In genomic region chr20:61451009-61451408, GRCh38 we compare ENCODE assay signal across 23 cellular contexts.
DNase-seq lines count a peak whose midpoint lies in the region; ATAC-seq, FAIRE-seq and TF ChIP-seq lines count a peak whose summit lies in the region.
"Had no signal": no experiment of that assay in that cellular context is flagged by ENCODE, and none has a peak within 500 bp of the region (broad histone marks: within the 10 kb centered on the region; RNA-seq: fewer than 3 reads in every experiment).

No MANE protein-coding gene starts in this region.

- H3K27me3 ChIP-seq in H1 (replicated peaks in 1 of 4; ENCODE audit: control insufficient read depth in 3 of 4, extremely low read depth in 1 of 4, insufficient read depth in 3 of 4, low read length in 3 of 4) (peaks cover 0 to 4% (median 0%) of the 10 kb centered on the region in 4 experiments; a peak in 2 of 7 replicates), mesenchymal stem cell (ENCODE audit: control insufficient read depth in 1 of 2, insufficient read depth in 1 of 2, low read length in 2 of 2) (no peaks in the 10 kb centered on the region), neuronal stem cell (ENCODE audit: control insufficient read depth in 3 of 3, insufficient read depth in 3 of 3, low read depth in 1 of 3, low read length in 3 of 3) (no peaks in the 10 kb centered on the region)
- H3K27me3 ChIP-seq: BLaER1 treated with 17β-estradiol and CSF1 and Interleukin-3, amounts not matched to agents 10 nM and 100 nM had no signal

- H4K20me1 ChIP-seq in H1 (replicated peaks in 1 of 2; ENCODE audit: control insufficient read depth in 1 of 2, insufficient read depth in 2 of 2, low read length in 2 of 2) = no peaks in the 10 kb centered on the region
- H4K20me1 ChIP-seq: BLaER1 treated with 17β-estradiol and CSF1 and Interleukin-3, amounts not matched to agents 10 nM and 100 nM had no signal

- H2BK120ac ChIP-seq in H1 (replicated peaks; ENCODE audit: low read depth, low read length) (no peak overlapping the region), mesenchymal stem cell (ENCODE audit: low read depth, low read length) (no peak overlapping the region), neuronal stem cell (ENCODE audit: low read depth, low read length) (no peak overlapping the region)

- peak overlapping the region; percentile 7 for H3K4me3 ChIP-seq in Jurkat, Clone E6-1 (ENCODE audit: low read length)
- no peak overlapping the region for H3K4me3 ChIP-seq in H1 (ENCODE audit: extremely low read depth in 1 of 4, insufficient read depth in 2 of 4, low read depth in 3 of 4, low read length in 4 of 4)
- no peak overlapping the region for H3K4me3 ChIP-seq in mesenchymal stem cell (ENCODE audit: insufficient read depth in 1 of 2, low read depth in 1 of 2, low read length in 2 of 2)
- no peak overlapping the region for H3K4me3 ChIP-seq in neuronal stem cell (ENCODE audit: low read length in 2 of 2)
- H3K4me3 ChIP-seq: A549; BLaER1 treated with 17β-estradiol and CSF1 and Interleukin-3, amounts not matched to agents 10 nM and 100 nM had no signal

- H4K91ac ChIP-seq in H1 (replicated peaks; ENCODE audit: insufficient read length, low read length) (no peak overlapping the region), mesenchymal stem cell (ENCODE audit: low read length) (no peak overlapping the region), neuronal stem cell (ENCODE audit: low read depth, low read length, poor library complexity) (no peak overlapping the region)

- H3K23ac ChIP-seq in H1 (ENCODE audit: insufficient read length) (no peak overlapping the region), mesenchymal stem cell (ENCODE audit: low read length in 2 of 2) (no peak overlapping the region), neuronal stem cell (ENCODE audit: low read depth, low read length, poor library complexity) (no peak overlapping the region)

- CTCF ChIA-PET in H1 (lab: Charles Lee; ENCODE audit: partially characterized antibody) = interaction anchor here (1.4 kb wide), 1 partner anchor 15 kb away, joined by 3 read pairs; no protein-coding TSS in a partner anchor

- H3K27ac ChIP-seq in H1 (ENCODE audit: low read depth, low read length) (no peak overlapping the region), mesenchymal stem cell (ENCODE audit: low read length, poor library complexity, severe bottlenecking) (no peak overlapping the region), neuronal stem cell (replicated peaks; ENCODE audit: low read length) (no peak overlapping the region)
- H3K27ac ChIP-seq: 22Rv1; A549; BLaER1 treated with 17β-estradiol and CSF1 and Interleukin-3, amounts not matched to agents 10 nM and 100 nM; C4-2B had no signal

- POLR2A ChIA-PET in H1 (lab: Charles Lee; ENCODE audit: partially characterized antibody) = interaction anchor here (4.3 kb wide), 1 partner anchor 15 kb away, joined by 25 read pairs; no protein-coding TSS in a partner anchor

- no peaks in the 10 kb centered on the region for H3K79me2 ChIP-seq in H1 (ENCODE audit: control insufficient read depth in 1 of 2, insufficient read depth in 2 of 2, low read length in 2 of 2)

- no peak for TF ChIP-seq RAD21 in H1 (IDR thresholded peaks at IDR 0.05 in 1 of 2, conservative IDR thresholded peaks at IDR 0.05 in 1 of 2; ENCODE audit: low read depth in 2 of 2, low read length in 2 of 2)

- H2BK15ac ChIP-seq in H1 (ENCODE audit: low read length) = no peak overlapping the region; the same call in 1 of the 2 replicates
- no peak overlapping the region for H2BK15ac ChIP-seq in mesenchymal stem cell (ENCODE audit: low read depth, poor library complexity, severe bottlenecking)
- H2BK15ac ChIP-seq in neuronal stem cell (ENCODE audit: low read length) = no peak overlapping the region

- H2BK12ac ChIP-seq in H1 (ENCODE audit: low read depth, low read length) (peak overlapping the region; percentile 91; the same call in 1 of the 2 replicates), mesenchymal stem cell (ENCODE audit: low read length in 2 of 2) (no peak overlapping the region), neuronal stem cell (ENCODE audit: low read length) (no peak overlapping the region)

- no peak overlapping the region for H2AFZ ChIP-seq in H1 (ENCODE audit: low read length)
- no peak overlapping the region for H2AFZ ChIP-seq in mesenchymal stem cell (ENCODE audit: low read depth, low read length)
- H2AFZ ChIP-seq in neuronal stem cell (ENCODE audit: low read length) = no peak overlapping the region

- no peak overlapping the region for H3K4me2 ChIP-seq in H1 (ENCODE audit: insufficient read depth in 1 of 2, low read depth in 2 of 2, low read length in 2 of 2)
- H3K4me2 ChIP-seq in mesenchymal stem cell (ENCODE audit: low read length, poor library complexity, severe bottlenecking) = no peak overlapping the region
- H3K4me2 ChIP-seq in neuronal stem cell (ENCODE audit: insufficient read depth, low read length, poor library complexity, severe bottlenecking) = no peak overlapping the region
- H3K4me2 ChIP-seq: A549; BLaER1 treated with 17β-estradiol and CSF1 and Interleukin-3, amounts not matched to agents 10 nM and 100 nM had no signal

- H3K79me1 ChIP-seq in H1 (ENCODE audit: low read depth, low read length) (no peaks in the 10 kb centered on the region), mesenchymal stem cell (replicated peaks; ENCODE audit: low read length, poor library complexity, severe bottlenecking) (peaks cover 11% of the 10 kb centered on the region), neuronal stem cell (ENCODE audit: low read depth, low read length) (no peaks in the 10 kb centered on the region)

- no peak overlapping the region for H3K14ac ChIP-seq in H1 (ENCODE audit: insufficient read length)
- no peak overlapping the region for H3K14ac ChIP-seq in mesenchymal stem cell (ENCODE audit: low read length in 2 of 2)
- no peak overlapping the region for H3K14ac ChIP-seq in neuronal stem cell (ENCODE audit: low read length)

- no peak overlapping the region for H2AK5ac ChIP-seq in H1 (ENCODE audit: low read depth, low read length)
- H2AK5ac ChIP-seq in mesenchymal stem cell (ENCODE audit: low read length, severe bottlenecking) = peak overlapping the region; percentile 50
- no peak overlapping the region for H2AK5ac ChIP-seq in neuronal stem cell (ENCODE audit: low read depth, low read length)

- H3K36me3 ChIP-seq in H1 (ENCODE audit: control insufficient read depth in 2 of 4, insufficient read depth in 4 of 4, low read length in 3 of 4) (no peaks in the 10 kb centered on the region), mesenchymal stem cell (ENCODE audit: control insufficient read depth in 1 of 2, insufficient read depth in 2 of 2, low read depth in 1 of 2, low read length in 2 of 2) (no peaks in the 10 kb centered on the region), neuronal stem cell (replicated peaks in 1 of 2; ENCODE audit: control insufficient read depth in 2 of 2, insufficient read depth in 2 of 2, low read length in 2 of 2) (no peaks in the 10 kb centered on the region)
- H3K36me3 ChIP-seq: BLaER1 treated with 17β-estradiol and CSF1 and Interleukin-3, amounts not matched to agents 10 nM and 100 nM had no signal

- no peak overlapping the region; the same call in 1 of the 2 replicates for H2BK20ac ChIP-seq in H1 (ENCODE audit: low read length)

- H3K56ac ChIP-seq in H1 (replicated peaks; ENCODE audit: insufficient read length, low read depth, low read length) = no peak overlapping the region

- H3K4ac ChIP-seq in H1 (replicated peaks; ENCODE audit: insufficient read length, low read depth, low read length) = no peak overlapping the region
- H3K4ac ChIP-seq in mesenchymal stem cell (ENCODE audit: low read depth in 1 of 2, low read length in 2 of 2) = no peak overlapping the region
- H3K4ac ChIP-seq in neuronal stem cell (ENCODE audit: low read length) = no peak overlapping the region

- H3K23me2 ChIP-seq in H1 (ENCODE audit: low read depth, low read length) = no peaks in the 10 kb centered on the region; the same call in 1 of the 2 replicates

- DNase-seq in Jurkat, Clone E6-1 (ENCODE audit: low read depth, low spot score) = peak; percentile 77
- no peak for DNase-seq in H1 (ENCODE audit: low read depth in 1 of 2, low spot score in 2 of 2)
- DNase-seq in mesenchymal stem cell = no peak
- no peak for DNase-seq in neuronal stem cell (ENCODE audit: low spot score)
- no peak for DNase-seq in NCI-H187 (lab: John Stamatoyannopoulos, UW)
- DNase-seq in putamen (ENCODE audit: low spot score) = no peak
- DNase-seq: AML-193; Caco-2; Calu3; CD4-positive, alpha-beta T cell; CD8-positive, alpha-beta T cell; DMS79 treated with DMSO at 0.1 percent for 48 hours; GF-D8 had no signal

- TF ChIP-seq EP300 in H1 (IDR thresholded peaks at IDR 0.05; ENCODE audit: borderline replicate concordance in 1 of 2, low read depth in 2 of 2, low read length in 2 of 2) = no peak

- no peak for TF ChIP-seq POLR2A in H1 (IDR thresholded peaks at IDR 0.05; ENCODE audit: control extremely low read depth in 1 of 2, low read depth in 2 of 2, low read length in 2 of 2)

- H3K4me1 ChIP-seq in H1 (replicated peaks in 1 of 4; ENCODE audit: control insufficient read depth in 3 of 4, insufficient read depth in 4 of 4, low read length in 3 of 4) (peaks cover 9 to 23% (median 18%) of the 10 kb centered on the region in 4 experiments), mesenchymal stem cell (ENCODE audit: control insufficient read depth, insufficient read depth, low read depth, low read length) (peaks cover 12% of the 10 kb centered on the region), neuronal stem cell (ENCODE audit: control insufficient read depth in 2 of 2, insufficient read depth in 1 of 2, low read depth in 1 of 2, low read length in 2 of 2) (peaks cover 10 to 19% of the 10 kb centered on the region in 2 donors)
- H3K4me1 ChIP-seq: A549; BLaER1 treated with 17β-estradiol and CSF1 and Interleukin-3, amounts not matched to agents 10 nM and 100 nM; Caco-2 had no signal

- WGBS in H1 (ENCODE audit: extremely low coverage in 1 of 2, insufficient coverage in 1 of 2, insufficient read length in 1 of 2, insufficient replicate concordance in 2 of 2, low coverage in 1 of 2, low lambda C conversion rate in 2 of 2, missing lambda C conversion rate in 1 of 2), 2 experiments = 96% methylated on average over 9 of the region's 10 CpGs; no CpG with 5 or more reads in 1 of the 2 experiments
- 92% methylated on average over 9 of the region's 10 CpGs for WGBS in mesenchymal stem cell
- no CpG with 5 or more reads among the region's 10 CpGs for WGBS in neuronal stem cell (ENCODE audit: extremely low coverage in 2 of 2, insufficient read length in 2 of 2, insufficient replicate concordance in 1 of 2), 2 donors

- H3K9me3 ChIP-seq in H1 (ENCODE audit: insufficient read depth in 2 of 2, low read depth in 1 of 2, low read length in 1 of 2) = no peaks in the 10 kb centered on the region
- H3K9me3 ChIP-seq in mesenchymal stem cell (ENCODE audit: control insufficient read depth, low read length) = no peaks in the 10 kb centered on the region
- peaks cover 0 to 2% of the 10 kb centered on the region in 2 donors for H3K9me3 ChIP-seq in neuronal stem cell (replicated peaks in 1 of 2; ENCODE audit: control insufficient read depth in 2 of 2, insufficient read depth in 1 of 2, low read depth in 1 of 2, low read length in 2 of 2)
- H3K9me3 ChIP-seq: A549 had no signal

- no peak for TF ChIP-seq CTCF in H1 (IDR thresholded peaks at IDR 0.05; ENCODE audit: control extremely low read depth in 1 of 3, insufficient read depth in 1 of 3, low read depth in 1 of 3, low read length in 3 of 3)

- H3K18ac ChIP-seq in H1 (ENCODE audit: extremely low read depth, low read length) (no peak overlapping the region), mesenchymal stem cell (ENCODE audit: low read depth in 1 of 2, low read length in 2 of 2) (no peak overlapping the region), neuronal stem cell (ENCODE audit: low read length) (peak overlapping the region; percentile 35)

- no peak overlapping the region for H4K5ac ChIP-seq in H1 (ENCODE audit: insufficient read length, low read depth, low read length)

- H4K8ac ChIP-seq in H1 (ENCODE audit: extremely low read depth, insufficient read depth, low read length) (no peak overlapping the region), mesenchymal stem cell (ENCODE audit: low read length) (no peak overlapping the region), neuronal stem cell (ENCODE audit: low read depth, low read length) (no peak overlapping the region)

- no peak overlapping the region for H2BK5ac ChIP-seq in H1 (ENCODE audit: low read depth, low read length)
- H2BK5ac ChIP-seq in mesenchymal stem cell (ENCODE audit: low read depth, low read length, poor library complexity, severe bottlenecking) = no peak overlapping the region
- no peak overlapping the region for H2BK5ac ChIP-seq in neuronal stem cell (ENCODE audit: low read length)

- no peak overlapping the region for H3K9ac ChIP-seq in H1 (replicated peaks in 1 of 4; ENCODE audit: extremely low read depth in 1 of 4, low read depth in 3 of 4, low read length in 3 of 4)
- no peak overlapping the region for H3K9ac ChIP-seq in mesenchymal stem cell (ENCODE audit: low read length)
- no peak overlapping the region for H3K9ac ChIP-seq in neuronal stem cell (ENCODE audit: low read depth, low read length, poor library complexity)
- H3K9ac ChIP-seq: BLaER1 treated with 17β-estradiol and CSF1 and Interleukin-3, amounts not matched to agents 10 nM and 100 nM had no signal

- ATAC-seq in GM21381 (IDR thresholded peaks at IDR 0.05; ENCODE audit: unreplicated experiment) = no peak
- ATAC-seq in HG03439 (IDR thresholded peaks at IDR 0.05; ENCODE audit: unreplicated experiment) = no peak
- ATAC-seq: A549; CD8-positive, alpha-beta T cell had no signal

- no peak for FAIRE-seq in H1 (lab: Jason Lieb, UNC)
- FAIRE-seq: A549, D721Med, G401.6, GM12891, GM19239 had no signal
